ENCODE assay signal across 11 cellular contexts in the genomic region with DNA sequence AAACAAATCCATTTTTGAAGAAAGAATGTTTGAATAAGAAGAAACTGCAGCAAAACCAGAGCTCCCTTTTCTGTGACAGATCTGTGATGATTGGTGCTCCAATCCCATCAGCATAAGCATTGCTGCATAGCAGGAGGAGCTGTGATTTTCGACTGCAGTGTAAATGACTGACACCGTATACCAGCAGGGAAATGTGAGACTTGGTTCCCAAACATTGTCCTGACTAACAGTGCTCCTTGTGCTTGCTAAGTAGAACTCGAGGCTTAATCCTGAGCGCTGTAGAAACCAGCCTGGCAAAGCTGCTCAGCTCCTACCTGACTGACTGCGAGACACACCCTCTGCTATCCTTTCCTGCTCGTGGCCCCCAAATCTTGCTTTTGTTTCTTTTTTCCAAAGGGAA.
"Had no signal": no experiment of that assay in that cellular context is flagged by ENCODE, and none has a peak within 500 bp of the region (broad histone marks: within the 10 kb centered on the region; RNA-seq: fewer than 3 reads in every experiment).

No MANE protein-coding gene starts in this region.

- H3K4me3 ChIP-seq: lower lobe of right lung, ovary, thoracic aorta had no signal

- H3K27ac Mint-ChIP-seq: stimulated activated naive CD8-positive, alpha-beta T cell treated with anti-CD3 and anti-CD28 coated beads, Interleukin-15, amount 100 ng/mL, for 72 hours had no signal

- H3K27me3 ChIP-seq: foreskin keratinocyte, ovary had no signal

- DNase-seq: activated CD4-positive, alpha-beta T cell treated with anti-CD3 and anti-CD28 coated beads for 1 hour; activated CD4-positive, alpha-beta T cell treated with anti-CD3 and anti-CD28 coated beads, Interleukin-2, amount 50 U/mL, for 4 hours; activated naive CD4-positive, alpha-beta T cell treated with Interleukin-2 at 50 U/mL for 16 hours; activated T-cell treated with anti-CD3 and anti-CD28 coated beads for 4 hours; cerebellar nuclear complex; effector memory CD4-positive, alpha-beta T cell; foreskin keratinocyte; lower lobe of right lung; ovary; stimulated activated naive CD8-positive, alpha-beta T cell treated with anti-CD3 and anti-CD28 coated beads, Interleukin-15, amount 100 ng/mL, for 72 hours had no signal

- H3K27me3 Mint-ChIP-seq: stimulated activated naive CD8-positive, alpha-beta T cell treated with anti-CD3 and anti-CD28 coated beads, Interleukin-15, amount 100 ng/mL, for 72 hours had no signal

- H3K27ac ChIP-seq: foreskin keratinocyte, lower lobe of right lung, ovary, thoracic aorta had no signal

- H3K36me3 ChIP-seq: lower lobe of right lung, ovary, thoracic aorta had no signal

- H3K4me3 Mint-ChIP-seq: stimulated activated naive CD8-positive, alpha-beta T cell treated with anti-CD3 and anti-CD28 coated beads, Interleukin-15, amount 100 ng/mL, for 72 hours had no signal

- H3K4me1 ChIP-seq: lower lobe of right lung had no signal

- H3K9me3 Mint-ChIP-seq: stimulated activated naive CD8-positive, alpha-beta T cell treated with anti-CD3 and anti-CD28 coated beads, Interleukin-15, amount 100 ng/mL, for 72 hours had no signal

- H3K9me3 ChIP-seq: lower lobe of right lung, ovary, thoracic aorta had no signal
